In genomic region chr1:3649342-3650247, GRCh38 we compare ENCODE assay signal across 8 cellular contexts. TPM values are rescaled to one million over a fixed set of nuclear protein-coding genes. Genes with fewer than 3 reads are reported as not detected.
DNase-seq lines count a peak whose midpoint lies in the region; ATAC-seq and TF ChIP-seq lines count a peak whose summit lies in the region.

WRAP73 (minus strand) TSS chr1:3650103; CDS start chr1:3649999, 104 bp downstream.

- ATAC-seq in GM18867 (IDR thresholded peaks at IDR 0.05; ENCODE audit: unreplicated experiment) (peak; percentile 79), HG03097 (IDR thresholded peaks at IDR 0.05; ENCODE audit: low FRiP score, unreplicated experiment) (peak; percentile 82), activated B cell treated with CpG ODN at 0.5 μM for 24 hours (ENCODE audit: low read depth) (peak; percentile 97)

- H3K9me3 Mint-ChIP-seq in activated B cell treated with CpG ODN at 0.5 μM for 24 hours = no peaks in the 10 kb centered on the region

- peak within 1 kb of the TSS; percentile 83 for H3K4me3 ChIP-seq in AG04449 (ENCODE audit: low read depth, low read length)

- H3K27me3 Mint-ChIP-seq in activated B cell treated with CpG ODN at 0.5 μM for 24 hours = peaks cover 16% of the 10 kb centered on the region

- POLR2A ChIA-PET in AG04449 (lab: Yijun Ruan, JAX) = interaction anchor here (0.7 kb wide), 1 partner anchor 20 kb away, joined by 3 read pairs; no protein-coding TSS in a partner anchor
- POLR2A ChIA-PET in activated B cell treated with CpG ODN at 0.5 μM for 24 hours (lab: Charles Lee) = interaction anchor here (0.7 to 2.0 kb wide), 4 partner anchors 15 to 27 kb away, joined by 3 to 9 read pairs (median 6); no protein-coding TSS in a partner anchor

- no peak within 1 kb of the TSS for H3K27ac Mint-ChIP-seq in activated B cell treated with CpG ODN at 0.5 μM for 24 hours

- no peak within 1 kb of the TSS for H3K27ac ChIP-seq in caudate nucleus (ENCODE audit: low read depth, low read length)

- CTCF ChIA-PET in AG04449 (lab: Yijun Ruan, JAX) = interaction anchor here (0.7 to 3.4 kb wide), 7 partner anchors 10 to 197 kb away, joined by 3 to 12 read pairs (median 3); no protein-coding TSS in a partner anchor
- CTCF ChIA-PET in activated B cell treated with CpG ODN at 0.5 μM for 24 hours (lab: Charles Lee) = interaction anchor here (1.3 to 1.7 kb wide), 4 partner anchors 21 to 75 kb away, joined by 3 to 5 read pairs (median 3); no protein-coding TSS in a partner anchor

- peaks cover 29% of the 10 kb centered on the region for H3K4me1 Mint-ChIP-seq in activated B cell treated with CpG ODN at 0.5 μM for 24 hours

- H3K4me3 Mint-ChIP-seq in activated B cell treated with CpG ODN at 0.5 μM for 24 hours = peak within 1 kb of the TSS; percentile 82

- intact Hi-C loops in activated B cell treated with CpG ODN at 0.5 μM for 24 hours (cut with micrococcal nuclease) = loop anchor here (1.0 kb wide), 3 partner anchors 23 to 118 kb away; no protein-coding TSS in a partner anchor

- DNase-seq in AG04449 (ENCODE audit: low read depth, low spot score) (peak; percentile 26), NCI-H345 (lab: John Stamatoyannopoulos, UW) (peak; percentile 94), activated B cell treated with CpG ODN at 0.5 μM for 24 hours (peak; percentile 84), caudate nucleus (lab: John Stamatoyannopoulos, UW) (peak in 60 of 61 donors; percentile 6 to 91 (median 72)), iris pigment epithelial cell (ENCODE audit: low read depth) (peak; percentile 92)
- peak; percentile 82 to 88 for DNase-seq in stimulated activated CD4-positive, alpha-beta T cell treated with anti-CD3 and anti-CD28 coated beads, Interleukin-12 subunit alpha, Interleukin-12 subunit beta, amount 100 ng/mL, for 24 hours (ENCODE audit: low read depth in 2 of 2)

- TF ChIP-seq CTCF in AG04449 (IDR thresholded peaks at IDR 0.05; ENCODE audit: insufficient read depth, low read length, missing control alignments) (peak; percentile 27), activated B cell treated with CpG ODN at 0.5 μM for 24 hours (IDR thresholded peaks at IDR 0.05) (no peak)

- H3K36me3 Mint-ChIP-seq in activated B cell treated with CpG ODN at 0.5 μM for 24 hours (ENCODE audit: low read depth) = peaks cover 33% of the 10 kb centered on the region

RNA-seq across cellular contexts. Expression of gene WRAP73, which starts in this region (rescaled TPM):
- total RNA-seq in activated B cell treated with CpG ODN at 0.5 μM for 24 hours = 27.0 and 30.1 TPM in 2 replicates

Comparison
In these comparisons a context has a peak if more than half of its experiments do, and no peak if none do; other contexts are left out.
1. DNase-seq: peak in every context shown above with its lines; median percentile 94 in NCI-H345; 92 in iris pigment epithelial cell; 85 in stimulated activated CD4-positive, alpha-beta T cell treated with anti-CD3 and anti-CD28 coated beads, Interleukin-12 subunit alpha, Interleukin-12 subunit beta, amount 100 ng/mL, for 24 hours; 84 in activated B cell treated with CpG ODN at 0.5 μM for 24 hours; 72 in caudate nucleus; 26 in AG04449.